In genomic region chr7:100169147-100169850, GRCh38 we compare ENCODE assay signal across 1 cellular context.
TF ChIP-seq lines count a peak whose summit lies in the region.

No MANE protein-coding gene starts in this region.

TF ChIP-seq in K562, 482 proteins besides CTCF, POLR2A, EP300 and RAD21 (continues in another document):
- TF ChIP-seq NFYB (IDR thresholded peaks at IDR 0.05; ENCODE audit: extremely low read depth, insufficient read length) (no peak), GTF2A2 (tag; IDR thresholded peaks at IDR 0.05) (no peak), ATF6 (CRISPR knock-in tag; IDR thresholded peaks at IDR 0.05) (no peak), ZNF253 (CRISPR knock-in tag; conservative IDR thresholded peaks at IDR 0.05) (no peak), FOS (IDR thresholded peaks at IDR 0.05; ENCODE audit: extremely low read depth, insufficient read length) (no peak), ATF1 (CRISPR knock-in tag; IDR thresholded peaks at IDR 0.05) (no peak), ATF1 (tag; IDR thresholded peaks at IDR 0.05) (no peak), ARID3B (CRISPR knock-in tag; IDR thresholded peaks at IDR 0.05; ENCODE audit: borderline replicate concordance) (no peak), HMG20A (CRISPR knock-in tag; conservative IDR thresholded peaks at IDR 0.05) (no peak), ETV5 (CRISPR knock-in tag; IDR thresholded peaks at IDR 0.05; ENCODE audit: low read depth) (no peak), CEBPZ (IDR thresholded peaks at IDR 0.05; ENCODE audit: borderline replicate concordance, low read depth, low read length) (no peak), SRSF3 (IDR thresholded peaks at IDR 0.05; ENCODE audit: insufficient read depth, low read length) (no peak), NR2C2 (CRISPR knock-in tag; IDR thresholded peaks at IDR 0.05) (no peak), NR2C2 (tag; IDR thresholded peaks at IDR 0.05) (0 out of 2 replicates have a peak, but pooled peaks have one; percentile 2), NFXL1 (CRISPR knock-in tag; IDR thresholded peaks at IDR 0.05) (no peak), MAFF (IDR thresholded peaks at IDR 0.05; ENCODE audit: low read length) (no peak), ZBTB33 (CRISPR knock-in tag; IDR thresholded peaks at IDR 0.05) (peak; percentile 68; the same call in 1 of the 2 replicates), ZNF518B (CRISPR knock-in tag; IDR thresholded peaks at IDR 0.05) (no peak), RBBP5 (IDR thresholded peaks at IDR 0.05; ENCODE audit: borderline replicate concordance, insufficient read depth, low read length, poor library complexity, severe bottlenecking) (no peak), ZNF511 (CRISPR knock-in tag; IDR thresholded peaks at IDR 0.05) (no peak), ZNF778 (CRISPR knock-in tag; IDR thresholded peaks at IDR 0.05) (no peak), ZNF316 (IDR thresholded peaks at IDR 0.05) (0 out of 2 replicates have a peak, but pooled peaks have one; percentile 9), ZNF408 (CRISPR knock-in tag; IDR thresholded peaks at IDR 0.05; ENCODE audit: low read depth) (no peak), RBM22 (IDR thresholded peaks at IDR 0.05; ENCODE audit: low read depth, low read length, poor library complexity, severe bottlenecking) (no peak), ZNF764 (CRISPR knock-in tag; IDR thresholded peaks at IDR 0.05; ENCODE audit: low read depth) (no peak), PURB (CRISPR knock-in tag; IDR thresholded peaks at IDR 0.05; ENCODE audit: low read depth) (no peak), MLLT1 (IDR thresholded peaks at IDR 0.05) (peak in 1 of 2 experiments; percentile 84; a peak in 1 of 4 replicates), AFF4 (CRISPR knock-in tag; IDR thresholded peaks at IDR 0.05) (no peak), CBX1 (IDR thresholded peaks at IDR 0.05; ENCODE audit: low read depth) (0 out of 2 replicates have a peak, but pooled peaks have one; percentile 7), ATF2 (CRISPR knock-in tag; IDR thresholded peaks at IDR 0.05) (no peak), NBN (IDR thresholded peaks at IDR 0.05; ENCODE audit: low read depth) (no peak), TAF1 (IDR thresholded peaks at IDR 0.05; ENCODE audit: control insufficient read depth, extremely low read depth, insufficient read depth, low read length, severe bottlenecking) (no peak), SRSF7 (optimal IDR thresholded peaks at IDR 0.05; ENCODE audit: low read depth, low read length) (no peak), ZSCAN29 (IDR thresholded peaks at IDR 0.05) (no peak), THRB (CRISPR knock-in tag; conservative IDR thresholded peaks at IDR 0.05) (no peak)
